Comparison of ENCODE assay signal across 21 cellular contexts in the genomic region with DNA sequence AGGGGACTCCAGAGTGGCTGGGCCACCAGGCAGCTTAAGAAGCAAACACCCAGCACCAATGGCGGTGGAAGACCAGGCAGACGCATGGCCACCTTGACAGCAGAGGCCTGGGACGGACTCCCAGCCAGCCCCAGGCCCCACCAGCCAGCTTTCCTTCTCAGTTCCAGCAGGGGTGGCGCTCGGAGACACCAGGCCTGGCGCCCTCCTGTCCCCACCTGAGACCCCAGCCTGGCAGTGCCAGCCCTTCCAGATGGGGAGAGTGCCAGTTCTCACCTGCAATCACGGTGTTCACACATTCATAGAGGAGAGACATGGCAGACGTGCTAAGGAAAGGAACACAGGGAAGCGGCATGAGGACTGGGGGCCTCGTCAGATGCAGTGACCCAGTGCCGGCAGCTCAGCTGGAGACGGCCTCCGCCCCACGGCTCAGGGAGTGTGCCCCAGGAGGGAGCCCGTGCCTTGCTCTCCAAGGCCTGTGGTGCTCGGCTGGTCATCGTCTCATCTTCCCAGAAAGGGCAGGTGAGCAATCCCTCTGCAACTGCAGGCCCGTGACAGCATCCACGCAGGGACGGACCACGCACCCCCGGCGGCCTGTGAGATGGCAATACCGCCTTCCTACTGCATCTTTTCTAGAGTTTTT.
"Had no signal": no experiment of that assay in that cellular context is flagged by ENCODE, and none has a peak within 500 bp of the region (broad histone marks: within the 10 kb centered on the region; RNA-seq: fewer than 3 reads in every experiment).

No MANE protein-coding gene starts in this region.

- H3K9ac ChIP-seq: SK-N-SH had no signal

- H3K4me1 ChIP-seq: SJSA1 had no signal

- H3K9me3 ChIP-seq: MG63, SJSA1, SK-N-SH had no signal

- ATAC-seq: Panc1, PC-3 had no signal

- H3K27ac ChIP-seq: SJSA1 had no signal

- DNase-seq: Karpas-422, KG1, MG63, NCI-H1092, NCI-H1436, NCI-H187, NCI-H2029, NCI-H2081 treated with DMSO at 0.1 percent for 48 hours, NCI-H2171, NCI-H226, NCI-H446, NCI-H510A, NCI-H524 treated with DMSO at 0.1 percent for 48 hours, NCI-H69, NCI-H774, PC-3, SIG-M5, SK-N-SH, SW 1271 had no signal

- H3K4me3 ChIP-seq: MG63, SJSA1 had no signal

- H3K27me3 ChIP-seq: MG63, SJSA1 had no signal
